8 cellular contexts compared by ENCODE assay signal in genomic region chr19:30314805-30315155, GRCh38. TPM values are rescaled to one million over a fixed set of nuclear protein-coding genes. Genes with fewer than 3 reads are reported as not detected.
"Had no signal": no experiment of that assay in that cellular context is flagged by ENCODE, and none has a peak within 500 bp of the region (broad histone marks: within the 10 kb centered on the region; RNA-seq: fewer than 3 reads in every experiment).

No MANE protein-coding gene starts in this region.

- H3K4me1 Mint-ChIP-seq: IgD-negative memory B cell had no signal

- DNase-seq: H9, HCEC 1CT had no signal

- H3K27me3 Mint-ChIP-seq: IgD-negative memory B cell had no signal

- H2AFZ ChIP-seq: GM23338 had no signal

- H3K4me2 ChIP-seq: GM23338 had no signal

- H3K4me3 ChIP-seq: GM23338 had no signal

- H3K27ac Mint-ChIP-seq: GM23338, IgD-negative memory B cell had no signal

- H3K4me3 Mint-ChIP-seq: GM23338, H9, IgD-negative memory B cell had no signal

- ATAC-seq: GM23338 had no signal

- FAIRE-seq: H1, H54, HTR-8/SVneo had no signal

RNA-seq across cellular contexts. Expression of gene ZNF536, which starts 57.4 kb away (rescaled TPM):
- total RNA-seq: H9, HT-29 had no signal
- polyA plus RNA-seq: GM23338, IgD-negative memory B cell had no signal
